ENCODE assay signal across 8 cellular contexts in the genomic region with DNA sequence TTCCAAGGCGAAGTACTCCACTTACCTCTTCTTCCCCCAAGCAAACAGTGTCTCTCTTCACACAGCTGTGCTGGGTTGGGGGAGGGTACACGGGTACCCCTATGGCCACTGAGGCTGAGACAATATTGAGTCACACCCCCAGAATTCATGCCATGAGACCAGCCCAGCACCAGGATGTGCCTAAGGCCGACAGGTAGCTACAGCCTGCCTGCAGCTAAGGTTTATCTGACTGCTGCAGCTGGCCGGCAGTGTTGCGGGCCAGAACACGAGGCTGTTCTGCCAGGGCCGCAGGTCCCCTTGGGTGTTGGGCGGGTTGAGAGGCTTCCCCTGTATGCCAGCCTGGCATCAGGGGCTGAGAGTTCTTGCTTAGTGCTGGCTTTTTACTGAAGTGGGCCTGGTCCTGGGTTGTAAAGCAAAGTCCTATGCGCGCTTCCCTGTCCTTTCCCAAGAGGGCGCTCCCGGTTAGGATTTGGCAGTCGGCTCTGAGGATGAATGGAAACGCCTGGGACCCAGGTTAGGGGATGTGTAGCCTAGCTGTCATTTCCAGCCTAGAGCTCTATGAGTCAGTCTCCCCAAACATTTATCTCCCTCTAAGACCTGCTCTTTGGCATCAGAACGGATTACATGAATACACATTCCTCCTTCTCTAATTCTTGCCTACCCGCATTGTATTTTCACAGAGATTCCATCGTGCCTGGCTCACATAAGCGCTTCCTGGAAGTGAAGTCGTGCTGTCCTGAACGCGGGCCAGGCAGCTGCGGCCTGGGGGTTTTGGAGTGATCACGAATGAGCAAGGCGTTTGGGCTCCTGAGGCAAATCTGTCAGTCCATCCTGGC. TPM values are rescaled to one million over a fixed set of nuclear protein-coding genes. Genes with fewer than 3 reads are reported as not detected.
A peak's percentile ranks its signal among the peaks of the same experiment; 100 is the strongest.
DNase-seq lines count a peak whose midpoint lies in the region; ATAC-seq and TF ChIP-seq lines count a peak whose summit lies in the region.

No MANE protein-coding gene starts in this region.

- H3K9me3 ChIP-seq in DOHH2 (ENCODE audit: control insufficient read depth, insufficient read depth, low read length) (no peaks in the 10 kb centered on the region), SJSA1 (replicated peaks) (no peaks in the 10 kb centered on the region)

- TF ChIP-seq CTCF in DOHH2 (IDR thresholded peaks at IDR 0.05; ENCODE audit: low read depth, low read length, poor library complexity, severe bottlenecking), result peak; percentile 76
- peak; percentile 92 for TF ChIP-seq CTCF in astrocyte of the spinal cord (IDR thresholded peaks at IDR 0.05; ENCODE audit: low read depth, low read length)

- DNase-seq in Kasumi-1 (lab: John Stamatoyannopoulos, UW) (peak; percentile 70 to 87), SJSA1 (ENCODE audit: low read depth in 1 of 2, low spot score in 2 of 2) (peak; percentile 96), astrocyte of the spinal cord (ENCODE audit: low read depth, low spot score) (peak; percentile 99), hippocampal formation (lab: John Stamatoyannopoulos, UW) (peak; percentile 42 to 54), skeletal muscle cell (ENCODE audit: low read depth) (peak; percentile 96)

- H3K4me1 ChIP-seq in DOHH2 (ENCODE audit: control insufficient read depth, low read length) (no peaks in the 10 kb centered on the region), SJSA1 (replicated peaks) (peaks cover 30% of the 10 kb centered on the region)

- H3K9me2 ChIP-seq in DOHH2 (replicated peaks; ENCODE audit: control insufficient read depth, low read length), result no peaks in the 10 kb centered on the region

- ATAC-seq in GM19463 (IDR thresholded peaks at IDR 0.05; ENCODE audit: unreplicated experiment), result no peak
- no peak for ATAC-seq in GM18861 (IDR thresholded peaks at IDR 0.05; ENCODE audit: unreplicated experiment)

- H3K4me3 ChIP-seq in DOHH2 (ENCODE audit: low read length) (no peak overlapping the region), SJSA1 (no peak overlapping the region), astrocyte of the spinal cord (ENCODE audit: low read depth, low read length) (no peak overlapping the region), skeletal muscle cell (ENCODE audit: low read depth, low read length) (no peak overlapping the region)

- no peak overlapping the region for H3K27ac ChIP-seq in DOHH2 (ENCODE audit: low read depth, low read length)
- peak overlapping the region; percentile 80 for H3K27ac ChIP-seq in SJSA1

- H3F3A ChIP-seq in DOHH2 (ENCODE audit: control insufficient read depth, insufficient read depth), result no peaks in the 10 kb centered on the region

- in situ Hi-C loops in astrocyte of the spinal cord (cut with HindIII; ENCODE audit: low sequenced_read_pairs), result no loop called here

- H3K4me2 ChIP-seq in DOHH2 (ENCODE audit: low read length), result no peak overlapping the region

- H3K36me3 ChIP-seq in DOHH2 (ENCODE audit: control insufficient read depth, low read length), result no peaks in the 10 kb centered on the region
- H3K36me3 ChIP-seq in SJSA1, result peaks cover 26% of the 10 kb centered on the region

- no peaks in the 10 kb centered on the region for H4K20me1 ChIP-seq in DOHH2 (ENCODE audit: control insufficient read depth, insufficient read depth, low read depth, low read length)

- no peaks in the 10 kb centered on the region for H3K79me2 ChIP-seq in DOHH2 (ENCODE audit: control insufficient read depth, low read length)

- H3K27me3 ChIP-seq in DOHH2 (ENCODE audit: control insufficient read depth, low read length), result peaks cover 5% of the 10 kb centered on the region; the same call in 1 of the 2 replicates
- H3K27me3 ChIP-seq in SJSA1 (replicated peaks), result no peaks in the 10 kb centered on the region

RNA-seq across cellular contexts. Expression of gene USP18, which starts 7.1 kb away (rescaled TPM):
- total RNA-seq in SJSA1 (2014; rRNA removed; shearing (Covaris generic)), result 54.5 and 54.7 TPM in 2 replicates

RNA-seq across cellular contexts. Expression of gene TUBA8, which starts 46.5 kb away (rescaled TPM):
- 0.42 and 0.91 TPM in 2 replicates for total RNA-seq in SJSA1 (2014; rRNA removed; shearing (Covaris generic))

Comparison
In these comparisons a context has a peak if more than half of its experiments do, and no peak if none do; other contexts are left out.
1. DNase-seq: peak in every context shown above with its lines; median percentile 99 in astrocyte of the spinal cord; 96 in SJSA1; 96 in skeletal muscle cell; 78 in Kasumi-1; 48 in hippocampal formation.